Comparison of ENCODE assay signal across 12 cellular contexts in genomic region chr1:213996320-213997022, GRCh38.
DNase-seq lines count a peak whose midpoint lies in the region; ATAC-seq and TF ChIP-seq lines count a peak whose summit lies in the region.
"Had no signal": no experiment of that assay in that cellular context is flagged by ENCODE, and none has a peak within 500 bp of the region (broad histone marks: within the 10 kb centered on the region; RNA-seq: fewer than 3 reads in every experiment).

No MANE protein-coding gene starts in this region.

- DNase-seq in NCI-H1694 (lab: John Stamatoyannopoulos, UW) (peak; percentile 90), cerebellar cortex (ENCODE audit: low spot score) (peak; percentile 76), superior temporal gyrus (ENCODE audit: extremely low spot score) (peak; percentile 82), GM10266 (ENCODE audit: extremely low spot score) (no peak), T-helper 9 cell (no peak), NCI-H1417 (lab: John Stamatoyannopoulos, UW) (no peak)
- DNase-seq: activated gamma-delta T cell treated with Interleukin-2 at 50 U/mL for 16 hours, NCI-H1048, NCI-H510A treated with DMSO at 0.1 percent for 48 hours had no signal

- no peak for ATAC-seq in GM21529 (IDR thresholded peaks at IDR 0.05; ENCODE audit: unreplicated experiment)

- H3K27ac ChIP-seq in layer of hippocampus (ENCODE audit: low read depth, low read length) = peak overlapping the region; percentile 82
- H3K27ac ChIP-seq: cardiac muscle cell had no signal

- TF ChIP-seq CTCF in GM10266 (IDR thresholded peaks at IDR 0.05; ENCODE audit: control insufficient read depth, insufficient read depth, low read depth, missing control alignments) = no peak

- H3K27me3 ChIP-seq in layer of hippocampus (ENCODE audit: control insufficient read depth, insufficient read depth, low read length) = no peaks in the 10 kb centered on the region
- H3K27me3 ChIP-seq: cardiac muscle cell had no signal

Comparison
In these comparisons a context has a peak if more than half of its experiments do, and no peak if none do; other contexts are left out.
1. DNase-seq: peak in NCI-H1694 (single experiment), cerebellar cortex (single experiment) and superior temporal gyrus (single experiment); none in GM10266 (single experiment), T-helper 9 cell (single experiment) and NCI-H1417 (0 of 3).